ENCODE assay signal across 16 cellular contexts in genomic region chrX:7603387-7603786, GRCh38.
DNase-seq lines count a peak whose midpoint lies in the region; ATAC-seq, FAIRE-seq and TF ChIP-seq lines count a peak whose summit lies in the region.
"Had no signal": no experiment of that assay in that cellular context is flagged by ENCODE, and none has a peak within 500 bp of the region (broad histone marks: within the 10 kb centered on the region; RNA-seq: fewer than 3 reads in every experiment).

No MANE protein-coding gene starts in this region.

- H3K9me3 ChIP-seq in DND-41 (ENCODE audit: insufficient read depth, low read length, severe bottlenecking): peaks cover 5% of the 10 kb centered on the region
- H3K9me3 ChIP-seq in MM.1S (replicated peaks; ENCODE audit: insufficient read depth, low read length): no peaks in the 10 kb centered on the region
- H3K9me3 ChIP-seq in PC-3 (ENCODE audit: low read length): no peaks in the 10 kb centered on the region

- no peak for DNase-seq in DND-41
- peak; percentile 18 for DNase-seq in MM.1S
- peak; percentile 0 for DNase-seq in bronchial epithelial cell (ENCODE audit: low read depth)
- no peak for DNase-seq in PC-3
- DNase-seq in DMS79 treated with DMSO at 0.1 percent for 48 hours (lab: John Stamatoyannopoulos, UW): no peak
- DNase-seq: CD8-positive, alpha-beta T cell; COR-L47; DMS153; EL; IMR-90; KBM-7 had no signal

- no peak for FAIRE-seq in bronchial epithelial cell (lab: Jason Lieb, UNC)
- FAIRE-seq: D721Med, G401.6, GM12891 had no signal

- no peaks in the 10 kb centered on the region for H3F3A ChIP-seq in MM.1S (ENCODE audit: insufficient read depth, low read length)
- no peaks in the 10 kb centered on the region for H3F3A ChIP-seq in PC-3 (ENCODE audit: low read length, unreplicated experiment)

- no peaks in the 10 kb centered on the region for H3K27me3 ChIP-seq in DND-41 (ENCODE audit: insufficient read depth, low read length, poor library complexity)
- H3K27me3 ChIP-seq in MM.1S (replicated peaks; ENCODE audit: insufficient read depth, low read length): no peaks in the 10 kb centered on the region
- no peaks in the 10 kb centered on the region for H3K27me3 ChIP-seq in bronchial epithelial cell (ENCODE audit: control insufficient read depth, insufficient read depth, low read length)
- no peaks in the 10 kb centered on the region for H3K27me3 ChIP-seq in PC-3 (ENCODE audit: low read length)

- H3K4me1 ChIP-seq in DND-41 (ENCODE audit: insufficient read depth, low read length) (peaks cover 44% of the 10 kb centered on the region), MM.1S (ENCODE audit: low read length) (no peaks in the 10 kb centered on the region), PC-3 (ENCODE audit: insufficient read depth, low read length) (no peaks in the 10 kb centered on the region)

- H3K27ac ChIP-seq in DND-41 (ENCODE audit: low read length): peak overlapping the region; percentile 46; the same call in 1 of the 2 replicates
- H3K27ac ChIP-seq in MM.1S (ENCODE audit: low read length): no peak overlapping the region
- no peak overlapping the region for H3K27ac ChIP-seq in PC-3 (ENCODE audit: low read length)

- H3K9me2 ChIP-seq in MM.1S (replicated peaks; ENCODE audit: insufficient read depth, low read length) (no peaks in the 10 kb centered on the region), PC-3 (replicated peaks; ENCODE audit: low read length) (no peaks in the 10 kb centered on the region)

- no peak overlapping the region for H3K4me2 ChIP-seq in DND-41 (ENCODE audit: insufficient read depth, low read length)
- no peak overlapping the region for H3K4me2 ChIP-seq in MM.1S (ENCODE audit: low read depth, low read length)
- H3K4me2 ChIP-seq in PC-3 (ENCODE audit: low read length): no peak overlapping the region

- no peaks in the 10 kb centered on the region for H3K36me3 ChIP-seq in DND-41 (ENCODE audit: insufficient read depth, low read length)
- no peaks in the 10 kb centered on the region for H3K36me3 ChIP-seq in MM.1S (replicated peaks; ENCODE audit: insufficient read depth, low read length)
- H3K36me3 ChIP-seq in bronchial epithelial cell (ENCODE audit: control insufficient read depth, insufficient read depth, low read length): no peaks in the 10 kb centered on the region
- H3K36me3 ChIP-seq in PC-3 (ENCODE audit: low read depth, low read length): no peaks in the 10 kb centered on the region

- ATAC-seq in DND-41 (ENCODE audit: insufficient read depth, low read depth) (peak; percentile 74), HG03442 (IDR thresholded peaks at IDR 0.05; ENCODE audit: unreplicated experiment) (no peak), PC-3 (no peak)
- ATAC-seq: CD8-positive, alpha-beta T cell; HCT116 had no signal

- no peaks in the 10 kb centered on the region for H4K20me1 ChIP-seq in DND-41 (ENCODE audit: insufficient read depth, low read length)
- no peaks in the 10 kb centered on the region for H4K20me1 ChIP-seq in MM.1S (ENCODE audit: insufficient read depth, low read length)
- H4K20me1 ChIP-seq in PC-3 (ENCODE audit: low read length): no peaks in the 10 kb centered on the region

- POLR2A ChIA-PET in PC-3 (lab: Charles Lee; ENCODE audit: unreplicated experiment): no interaction called here

- TF ChIP-seq CTCF in DND-41 (IDR thresholded peaks at IDR 0.05; ENCODE audit: borderline replicate concordance, extremely low read depth, low read length, poor library complexity, severe bottlenecking) (no peak), MM.1S (IDR thresholded peaks at IDR 0.05; ENCODE audit: low read length) (no peak), bronchial epithelial cell (IDR thresholded peaks at IDR 0.05; ENCODE audit: insufficient read depth, low read length, severe bottlenecking) (no peak), PC-3 (conservative IDR thresholded peaks at IDR 0.05; ENCODE audit: low read depth, low read length) (no peak)

- CTCF ChIA-PET in PC-3 (lab: Charles Lee): no interaction called here

- intact Hi-C loops in PC-3 (cut with micrococcal nuclease): no loop called here

- H3K4me3 ChIP-seq in DND-41 (ENCODE audit: low read depth in 1 of 2, low read length in 2 of 2) (no peak overlapping the region), MM.1S (ENCODE audit: low read length) (no peak overlapping the region), bronchial epithelial cell (ENCODE audit: low read depth, low read length) (no peak overlapping the region), PC-3 (ENCODE audit: low read length) (no peak overlapping the region)

- H2AFZ ChIP-seq in DND-41 (ENCODE audit: low read depth, low read length): no peak overlapping the region
- H2AFZ ChIP-seq in MM.1S (ENCODE audit: low read length): no peak overlapping the region
- H2AFZ ChIP-seq in PC-3 (ENCODE audit: low read length): no peak overlapping the region

- H3K79me2 ChIP-seq in DND-41 (ENCODE audit: insufficient read depth, low read length) (no peaks in the 10 kb centered on the region), MM.1S (ENCODE audit: low read length) (no peaks in the 10 kb centered on the region), PC-3 (ENCODE audit: low read length) (no peaks in the 10 kb centered on the region)

- no TSS peak for BruUV-seq in PC-3 (replicated peaks; lab: Mats Ljungman, UMichigan)

- H3K9ac ChIP-seq in DND-41 (ENCODE audit: low read depth, low read length) (no peak overlapping the region), MM.1S (ENCODE audit: low read length) (no peak overlapping the region), PC-3 (ENCODE audit: low read length) (no peak overlapping the region)

Comparison
In these comparisons a context has a peak if more than half of its experiments do, and no peak if none do; other contexts are left out.
1. DNase-seq: peak in MM.1S (single experiment) and bronchial epithelial cell (single experiment); none in DND-41 (single experiment), PC-3 (single experiment) and DMS79 treated with DMSO at 0.1 percent for 48 hours (single experiment).